1 cellular context compared by ENCODE assay signal in genomic region chr15:31352283-31352880, GRCh38.
TF ChIP-seq lines count a peak whose summit lies in the region.

No MANE protein-coding gene starts in this region.

TF ChIP-seq in H1, 55 proteins besides CTCF, POLR2A, EP300 and RAD21:
- TF ChIP-seq SIN3A (conservative IDR thresholded peaks at IDR 0.05 in 1 of 2, IDR thresholded peaks at IDR 0.05 in 1 of 2; ENCODE audit: low read depth in 1 of 2, low read length in 2 of 2) (no peak), POLR2AphosphoS5 (IDR thresholded peaks at IDR 0.05; ENCODE audit: low read depth, low read length) (no peak), GTF2F1 (IDR thresholded peaks at IDR 0.05; ENCODE audit: borderline replicate concordance, low read depth, low read length) (no peak), YY1 (IDR thresholded peaks at IDR 0.05; ENCODE audit: low read depth, low read length) (no peak), JUND (IDR thresholded peaks at IDR 0.05; ENCODE audit: low read length) (no peak), TEAD4 (IDR thresholded peaks at IDR 0.05; ENCODE audit: low read depth, low read length) (no peak), POU5F1 (IDR thresholded peaks at IDR 0.05; ENCODE audit: low read depth, low read length) (no peak), NANOG (IDR thresholded peaks at IDR 0.05; ENCODE audit: insufficient read depth, low read depth, low read length, poor library complexity, severe bottlenecking) (no peak), MAFK (IDR thresholded peaks at IDR 0.05; ENCODE audit: low read depth, low read length) (no peak)
- TF ChIP-seq, protein P1, sequence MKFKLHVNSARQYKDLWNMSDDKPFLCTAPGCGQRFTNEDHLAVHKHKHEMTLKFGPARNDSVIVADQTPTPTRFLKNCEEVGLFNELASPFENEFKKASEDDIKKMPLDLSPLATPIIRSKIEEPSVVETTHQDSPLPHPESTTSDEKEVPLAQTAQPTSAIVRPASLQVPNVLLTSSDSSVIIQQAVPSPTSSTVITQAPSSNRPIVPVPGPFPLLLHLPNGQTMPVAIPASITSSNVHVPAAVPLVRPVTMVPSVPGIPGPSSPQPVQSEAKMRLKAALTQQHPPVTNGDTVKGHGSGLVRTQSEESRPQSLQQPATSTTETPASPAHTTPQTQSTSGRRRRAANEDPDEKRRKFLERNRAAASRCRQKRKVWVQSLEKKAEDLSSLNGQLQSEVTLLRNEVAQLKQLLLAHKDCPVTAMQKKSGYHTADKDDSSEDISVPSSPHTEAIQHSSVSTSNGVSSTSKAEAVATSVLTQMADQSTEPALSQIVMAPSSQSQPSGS (IDR thresholded peaks at IDR 0.05; ENCODE audit: low read length) = no peak
TF ChIP-seq in H1: peak in this region for 0.
